7 cellular contexts compared by ENCODE assay signal in genomic region chr12:124218650-124219049, GRCh38.
DNase-seq lines count a peak whose midpoint lies in the region; ATAC-seq, FAIRE-seq and TF ChIP-seq lines count a peak whose summit lies in the region.
"Not testable (repeated sequence)": the region's sequence is repeated elsewhere in the genome, so short reads cannot be mapped to it uniquely, and the experiment has no call there.

No MANE protein-coding gene starts in this region.

- CTCF ChIA-PET in K562 (lab: Yijun Ruan, JAX; ENCODE audit: low intra/inter-chr PET ratio): not testable (repeated sequence)

- not testable (repeated sequence) for TF ChIP-seq EP300 in K562 (IDR thresholded peaks at IDR 0.05; ENCODE audit: low read length)

- H3K4me3 ChIP-seq in BLaER1; DND-41 (ENCODE audit: low read depth in 1 of 2, low read length in 2 of 2); K562; mucosa of descending colon: not testable (repeated sequence)

- H3K79me2 ChIP-seq in DND-41 (ENCODE audit: insufficient read depth, low read length); K562 (ENCODE audit: control insufficient read depth, insufficient read depth, low read length): not testable (repeated sequence)

- in situ Hi-C loops in K562 (cut with MboI): not testable (repeated sequence)

- not testable (repeated sequence) for H3K9ac ChIP-seq in BLaER1; DND-41 (ENCODE audit: low read depth, low read length); K562 (ENCODE audit: insufficient read depth in 1 of 2, low read depth in 2 of 2, low read length in 2 of 2)

- not testable (repeated sequence) for H3K9me1 ChIP-seq in K562 (ENCODE audit: control insufficient read depth, insufficient read depth, low read length)

- 11% methylated on average over 3 of the region's 3 CpGs for WGBS in K562 (ENCODE audit: insufficient coverage, low coverage, missing lambda C conversion rate)

- TF ChIP-seq CTCF in DND-41 (IDR thresholded peaks at IDR 0.05; ENCODE audit: borderline replicate concordance, extremely low read depth, low read length, poor library complexity, severe bottlenecking); K562 (IDR thresholded peaks at IDR 0.05 in 2 of 3, conservative IDR thresholded peaks at IDR 0.05 in 1 of 3; ENCODE audit: insufficient read depth in 2 of 3, low read depth in 1 of 3, low read length in 3 of 3); mucosa of descending colon (IDR thresholded peaks at IDR 0.05): not testable (repeated sequence)

- POLR2A ChIA-PET in K562 (lab: Yijun Ruan, JAX): not testable (repeated sequence)

- TF ChIP-seq RAD21 in K562 (CRISPR knock-in tag; conservative IDR thresholded peaks at IDR 0.05 in 1 of 2, IDR thresholded peaks at IDR 0.05 in 1 of 2): not testable (repeated sequence)

- H3K36me3 ChIP-seq in BLaER1; DND-41 (ENCODE audit: insufficient read depth, low read length); K562 (ENCODE audit: control insufficient read depth, insufficient read depth, low read length); mucosa of descending colon (ENCODE audit: low read depth): not testable (repeated sequence)

- not testable (repeated sequence) for H4K20me1 ChIP-seq in BLaER1; DND-41 (ENCODE audit: insufficient read depth, low read length); K562 (replicated peaks; ENCODE audit: control insufficient read depth, insufficient read depth, low read length)

- FAIRE-seq in K562 (lab: Jason Lieb, UNC): not testable (repeated sequence)

- TF ChIP-seq POLR2A in K562 (conservative IDR thresholded peaks at IDR 0.05): not testable (repeated sequence)

- DNase-seq in DND-41; K562 (ENCODE audit: extremely low read depth in 1 of 4, low spot score in 3 of 4); left colon; mucosa of descending colon: not testable (repeated sequence)
- DNase-seq in NCI-H1436 (lab: John Stamatoyannopoulos, UW) (peak; percentile 1), NCI-H69 (lab: John Stamatoyannopoulos, UW) (peak; percentile 71)

- H3K9me3 ChIP-seq in BLaER1: peaks cover 31% of the 10 kb centered on the region
- H3K9me3 ChIP-seq in DND-41 (ENCODE audit: insufficient read depth, low read length, severe bottlenecking); K562 (replicated peaks; ENCODE audit: control insufficient read depth, insufficient read depth, low read depth, low read length); mucosa of descending colon: not testable (repeated sequence)

- H3K4me1 ChIP-seq in BLaER1 (peaks cover 69% of the 10 kb centered on the region), DND-41 (ENCODE audit: insufficient read depth, low read length) (peaks cover 44% of the 10 kb centered on the region)
- H3K4me1 ChIP-seq in K562 (replicated peaks in 1 of 2; ENCODE audit: control insufficient read depth in 2 of 2, insufficient read depth in 2 of 2, low read length in 2 of 2); mucosa of descending colon (ENCODE audit: low read depth): not testable (repeated sequence)

- ATAC-seq in DND-41 (ENCODE audit: insufficient read depth, low read depth); K562: not testable (repeated sequence)
- peak; percentile 83 for ATAC-seq in left colon
- ATAC-seq in mucosa of descending colon: peak; percentile 70

- not testable (repeated sequence) for H2AFZ ChIP-seq in DND-41 (ENCODE audit: low read depth, low read length); K562 (ENCODE audit: low read depth, low read length)

- H3K4me2 ChIP-seq in BLaER1: peak overlapping the region; percentile 98
- H3K4me2 ChIP-seq in DND-41 (ENCODE audit: insufficient read depth, low read length); K562 (ENCODE audit: insufficient read depth, low read length): not testable (repeated sequence)

- not testable (repeated sequence) for BruUV-seq in K562 (replicated peaks; lab: Mats Ljungman, UMichigan)

- H3K27ac ChIP-seq in BLaER1; K562 (ENCODE audit: extremely low read depth, low read depth, low read length): not testable (repeated sequence)
- H3K27ac ChIP-seq in DND-41 (ENCODE audit: low read length): peak overlapping the region; percentile 19; the same call in 1 of the 2 replicates

- not testable (repeated sequence) for H3K27me3 ChIP-seq in BLaER1; DND-41 (ENCODE audit: insufficient read depth, low read length, poor library complexity)
- peaks cover 54 to 78% of the 10 kb centered on the region in 2 experiments for H3K27me3 ChIP-seq in K562 (ENCODE audit: control insufficient read depth in 2 of 2, insufficient read depth in 2 of 2, low read length in 2 of 2)

- intact Hi-C loops in K562 (cut with micrococcal nuclease); left colon (cut with DNase I, micrococcal nuclease); mucosa of descending colon (cut with DNase I, micrococcal nuclease): not testable (repeated sequence)

TF ChIP-seq in K562, 482 proteins besides CTCF, POLR2A, EP300 and RAD21:
- 0 out of 2 replicates have a peak, but pooled peaks have one; percentile 14 for TF ChIP-seq NFIC (IDR thresholded peaks at IDR 0.05)
